Comparison of ENCODE assay signal across 10 cellular contexts in genomic region chr9:93500571-93501298, GRCh38. TPM values are rescaled to one million over a fixed set of nuclear protein-coding genes. Genes with fewer than 3 reads are reported as not detected.
DNase-seq lines count a peak whose midpoint lies in the region; ATAC-seq, FAIRE-seq and TF ChIP-seq lines count a peak whose summit lies in the region.
"Had no signal": no experiment of that assay in that cellular context is flagged by ENCODE, and none has a peak within 500 bp of the region (broad histone marks: within the 10 kb centered on the region; RNA-seq: fewer than 3 reads in every experiment).

No MANE protein-coding gene starts in this region.

- H2AFZ ChIP-seq in endothelial cell of umbilical vein (ENCODE audit: low read depth, low read length): no peak overlapping the region

- BruUV-seq in endothelial cell of umbilical vein (replicated peaks; lab: Mats Ljungman, UMichigan): no TSS peak

- CTCF ChIA-PET in CD8-positive, alpha-beta T cell (lab: Charles Lee): no interaction called here
- CTCF ChIA-PET in endothelial cell of umbilical vein (lab: Charles Lee): interaction anchor here (0.6 to 1.5 kb wide), 3 partner anchors 10 to 66 kb away, joined by 3 to 5 read pairs (median 4); no protein-coding TSS in a partner anchor

- H3K4me3 ChIP-seq in CD8-positive, alpha-beta T cell (ENCODE audit: low read depth, low read length): no peak overlapping the region
- H3K4me3 ChIP-seq in Peyer's patch (peak overlapping the region in 2 of 4 donors; percentile 24 to 28), endothelial cell of umbilical vein (replicated peaks in 1 of 3; ENCODE audit: insufficient read depth in 1 of 3, low read depth in 1 of 3, low read length in 3 of 3) (peak overlapping the region; percentile 16 to 60 (median 34)), prostate gland (no peak overlapping the region), mesendoderm (ENCODE audit: low read length) (no peak overlapping the region)

- no peak overlapping the region for H3K4ac ChIP-seq in mesendoderm (ENCODE audit: low read depth, low read length)

- POLR2A ChIA-PET in CD8-positive, alpha-beta T cell (lab: Charles Lee): interaction anchor here (0.6 kb wide), 1 partner anchor 72 kb away, joined by 3 read pairs; no protein-coding TSS in a partner anchor
- POLR2A ChIA-PET in endothelial cell of umbilical vein (lab: Charles Lee): no interaction called here

- no peak overlapping the region for H4K5ac ChIP-seq in mesendoderm (ENCODE audit: low read length)

- H3K36me3 ChIP-seq in CD8-positive, alpha-beta T cell (ENCODE audit: insufficient read depth, low read length): peaks cover 10% of the 10 kb centered on the region
- H3K36me3 ChIP-seq in Peyer's patch (peaks cover 0 to 52% (median 0%) of the 10 kb centered on the region in 3 donors), endothelial cell of umbilical vein (ENCODE audit: control insufficient read depth in 2 of 2, extremely low read depth in 1 of 2, insufficient read depth in 2 of 2, low read length in 2 of 2) (peaks cover 17 to 24% of the 10 kb centered on the region in 2 experiments), prostate gland (peaks cover 0 to 4% of the 10 kb centered on the region in 2 donors), mesendoderm (ENCODE audit: control insufficient read depth, insufficient read depth, low read length) (no peaks in the 10 kb centered on the region)

- TF ChIP-seq CTCF in CD8-positive, alpha-beta T cell (IDR thresholded peaks at IDR 0.05): no peak
- no peak for TF ChIP-seq CTCF in Peyer's patch (IDR thresholded peaks at IDR 0.05)
- no peak for TF ChIP-seq CTCF in endothelial cell of umbilical vein (IDR thresholded peaks at IDR 0.05; ENCODE audit: extremely low read depth in 1 of 2, insufficient read depth in 1 of 2, low read depth in 1 of 2, low read length in 2 of 2)
- TF ChIP-seq CTCF in prostate gland (IDR thresholded peaks at IDR 0.05): no peak

- H3K18ac ChIP-seq in mesendoderm (ENCODE audit: low read length): no peak overlapping the region

- H3K9me3 Mint-ChIP-seq in CD8-positive, alpha-beta T cell: no peaks in the 10 kb centered on the region

- H2BK15ac ChIP-seq in mesendoderm (replicated peaks; ENCODE audit: low read depth): no peak overlapping the region

- peak overlapping the region; percentile 84 for H3K4me2 ChIP-seq in endothelial cell of umbilical vein (ENCODE audit: insufficient read depth, low read length)
- no peak overlapping the region for H3K4me2 ChIP-seq in mesendoderm (ENCODE audit: low read length)

- H3K4me1 Mint-ChIP-seq in CD8-positive, alpha-beta T cell (ENCODE audit: low read depth): peaks cover 55% of the 10 kb centered on the region

- no peaks in the 10 kb centered on the region for H4K20me1 ChIP-seq in endothelial cell of umbilical vein (replicated peaks; ENCODE audit: control insufficient read depth, extremely low read depth, insufficient read depth, low read length)

- no peak overlapping the region for H3K27ac ChIP-seq in CD8-positive, alpha-beta T cell (ENCODE audit: low read depth, low read length)
- H3K27ac ChIP-seq in Peyer's patch (peak overlapping the region; percentile 19 to 39 (median 33)), endothelial cell of umbilical vein (ENCODE audit: insufficient read depth, low read depth, low read length) (peak overlapping the region; percentile 46), prostate gland (peak overlapping the region; percentile 12 to 28), mesendoderm (ENCODE audit: low read depth, low read length) (no peak overlapping the region)

- no peak overlapping the region for H3K23ac ChIP-seq in mesendoderm (ENCODE audit: low read length)

- no peaks in the 10 kb centered on the region for H3K9me1 ChIP-seq in endothelial cell of umbilical vein (replicated peaks; ENCODE audit: control insufficient read depth, extremely low read depth, insufficient read depth, low read length)

- H2BK120ac ChIP-seq in mesendoderm (ENCODE audit: low read depth, low read length): no peak overlapping the region

- H3K36me3 Mint-ChIP-seq in CD8-positive, alpha-beta T cell: peaks cover 82% of the 10 kb centered on the region

- H2BK5ac ChIP-seq in mesendoderm (ENCODE audit: low read length): no peak overlapping the region

- DNase-seq in CD8-positive, alpha-beta T cell: peak in 1 of 7 experiments; percentile 31
- DNase-seq in Peyer's patch (no peak), endothelial cell of umbilical vein (ENCODE audit: low read depth, low spot score) (peak; percentile 13), prostate gland (ENCODE audit: low spot score) (no peak), NCI-H1048 (lab: John Stamatoyannopoulos, UW) (no peak), AG08396 (ENCODE audit: low spot score) (no peak), iPS-NIHi11 (ENCODE audit: low spot score) (no peak), mesendoderm (no peak)
- DNase-seq: NCI-H510A treated with DMSO at 0.1 percent for 48 hours had no signal

- no peak overlapping the region for H4K8ac ChIP-seq in mesendoderm (ENCODE audit: low read depth, low read length)

- H3K9me3 ChIP-seq in CD8-positive, alpha-beta T cell (ENCODE audit: low read length): no peaks in the 10 kb centered on the region
- H3K9me3 ChIP-seq in Peyer's patch: no peaks in the 10 kb centered on the region
- H3K9me3 ChIP-seq in endothelial cell of umbilical vein (replicated peaks; ENCODE audit: control insufficient read depth, insufficient read depth, low read length): no peaks in the 10 kb centered on the region
- no peaks in the 10 kb centered on the region for H3K9me3 ChIP-seq in prostate gland

- H3K4me3 Mint-ChIP-seq in CD8-positive, alpha-beta T cell: peak overlapping the region; percentile 88

- FAIRE-seq in endothelial cell of umbilical vein (lab: Jason Lieb, UNC): no peak
- FAIRE-seq: G401.6 had no signal

- dilution Hi-C loops in endothelial cell of umbilical vein (cut with MboI; ENCODE audit: extremely low pct_ligation_motif_present, low sequenced_read_pairs): no loop called here

- no peaks in the 10 kb centered on the region for H3K27me3 Mint-ChIP-seq in CD8-positive, alpha-beta T cell (ENCODE audit: low read depth)

- WGBS in prostate gland: 90% methylated on average over 4 of the region's 4 CpGs
- no CpG with 5 or more reads among the region's 4 CpGs for WGBS in mesendoderm (ENCODE audit: extremely low coverage, insufficient coverage, low lambda C conversion rate)

- peak overlapping the region; percentile 89 for H3K27ac Mint-ChIP-seq in CD8-positive, alpha-beta T cell

- no peaks in the 10 kb centered on the region for H3K27me3 ChIP-seq in CD8-positive, alpha-beta T cell (ENCODE audit: insufficient read depth, low read length)
- H3K27me3 ChIP-seq in Peyer's patch: no peaks in the 10 kb centered on the region
- no peaks in the 10 kb centered on the region for H3K27me3 ChIP-seq in endothelial cell of umbilical vein (ENCODE audit: control insufficient read depth in 2 of 2, insufficient read depth in 2 of 2, low read length in 2 of 2)
- H3K27me3 ChIP-seq in prostate gland (replicated peaks; ENCODE audit: insufficient read depth): no peaks in the 10 kb centered on the region
- H3K27me3 ChIP-seq in mesendoderm (ENCODE audit: insufficient read depth, low read length, poor library complexity): no peaks in the 10 kb centered on the region

- H3K9ac ChIP-seq in endothelial cell of umbilical vein (replicated peaks; ENCODE audit: extremely low read depth, insufficient read depth, low read length) (peak overlapping the region; percentile 29), mesendoderm (ENCODE audit: low read length) (no peak overlapping the region)

- H2AK5ac ChIP-seq in mesendoderm (ENCODE audit: low read length): no peak overlapping the region

- intact Hi-C loops in CD8-positive, alpha-beta T cell (cut with DNase I, micrococcal nuclease): loop anchor here (5.0 kb wide), 1 partner anchor 48 kb away; the partner anchor contains the start of genes FAM120A (in 2 of the 2) and FAM120AOS (in 2 of the 2)
- intact Hi-C loops in endothelial cell of umbilical vein (cut with micrococcal nuclease): loop anchor here (5.0 kb wide), 1 partner anchor 48 kb away; the partner anchor contains the start of genes FAM120A and FAM120AOS
- intact Hi-C loops in prostate gland (cut with DNase I): no loop called here

- peaks cover 69% of the 10 kb centered on the region for H3K79me2 ChIP-seq in endothelial cell of umbilical vein (ENCODE audit: control insufficient read depth, insufficient read depth, low read length)
- peaks cover 7% of the 10 kb centered on the region for H3K79me2 ChIP-seq in mesendoderm (ENCODE audit: control insufficient read depth, insufficient read depth, low read length)

- ATAC-seq in CD8-positive, alpha-beta T cell: no peak

- H3K79me1 ChIP-seq in mesendoderm (ENCODE audit: low read length): peaks cover 17% of the 10 kb centered on the region

- H3K56ac ChIP-seq in mesendoderm (ENCODE audit: low read length): no peak overlapping the region

- TF ChIP-seq POLR2A in Peyer's patch (IDR thresholded peaks at IDR 0.05) (no peak), endothelial cell of umbilical vein (IDR thresholded peaks at IDR 0.05; ENCODE audit: low read depth, low read length) (no peak), prostate gland (IDR thresholded peaks at IDR 0.05) (no peak)

- H3K4me1 ChIP-seq in CD8-positive, alpha-beta T cell (ENCODE audit: insufficient read depth, low read length): peaks cover 12% of the 10 kb centered on the region
- H3K4me1 ChIP-seq in Peyer's patch: peaks cover 0 to 13% (median 4%) of the 10 kb centered on the region in 4 donors
- H3K4me1 ChIP-seq in endothelial cell of umbilical vein (ENCODE audit: control insufficient read depth, extremely low read depth, insufficient read depth, low read length): peaks cover 11% of the 10 kb centered on the region
- no peaks in the 10 kb centered on the region for H3K4me1 ChIP-seq in prostate gland (replicated peaks)
- no peaks in the 10 kb centered on the region for H3K4me1 ChIP-seq in mesendoderm (ENCODE audit: control insufficient read depth, low read depth, low read length)

RNA-seq across cellular contexts. Expression of gene FAM120AOS, which starts 47.4 kb away (rescaled TPM):
- total RNA-seq in CD8-positive, alpha-beta T cell: 10 to 100 TPM; 40.3 to 40.7 TPM
- total RNA-seq in Peyer's patch: 10 to 100 TPM; 29.7 to 69.9 (median 48.2) TPM
- 28.8 and 32.4 TPM in 2 replicates for total RNA-seq in endothelial cell of umbilical vein
- 25.9 and 26.4 TPM in 2 replicates for polyA plus RNA-seq in endothelial cell of umbilical vein
- polyA plus RNA-seq in endothelial cell of umbilical vein (2011; cell fraction: cytosol; rRNA removed): 27.5 and 29.1 TPM in 2 replicates
- 19.3 and 19.6 TPM in 2 replicates for polyA plus RNA-seq in endothelial cell of umbilical vein (2011; cell fraction: nucleus; rRNA removed)
- 25.8 and 35.4 TPM in 2 replicates for polyA plus RNA-seq in endothelial cell of umbilical vein (2012)
- 20.2 and 25.1 TPM in 2 replicates for polyA minus RNA-seq in endothelial cell of umbilical vein
- polyA minus RNA-seq in endothelial cell of umbilical vein (2011; cell fraction: cytosol; rRNA and poly(A)+ RNA removed): 18.7 TPM
- 15.3 and 19.0 TPM in 2 replicates for polyA minus RNA-seq in endothelial cell of umbilical vein (2011; cell fraction: nucleus; rRNA and poly(A)+ RNA removed)
- 10 to 100 TPM; 60.7 to 83.8 TPM for total RNA-seq in prostate gland
- 40.6 TPM for polyA plus RNA-seq in mesendoderm (2013, experiment 1 of 2)
- polyA plus RNA-seq in mesendoderm (2013, experiment 2 of 2): 41.2 TPM

RNA-seq across cellular contexts. Expression of gene FAM120A, which starts 49.2 kb away (rescaled TPM):
- total RNA-seq in CD8-positive, alpha-beta T cell: 10 to 100 TPM; 39.4 to 39.7 TPM
- total RNA-seq in Peyer's patch (100 to 1,000 TPM; 128 to 159 (median 136) TPM), endothelial cell of umbilical vein (116 and 126 TPM in 2 replicates), prostate gland (10 to 100 TPM; 86.3 to 90.6 TPM)
- polyA plus RNA-seq in endothelial cell of umbilical vein: 62.6 and 66.8 TPM in 2 replicates
- polyA plus RNA-seq in endothelial cell of umbilical vein (2011; cell fraction: cytosol; rRNA removed): 70.5 and 71.0 TPM in 2 replicates
- 72.3 and 84.7 TPM in 2 replicates for polyA plus RNA-seq in endothelial cell of umbilical vein (2011; cell fraction: nucleus; rRNA removed)
- 100 and 102 TPM in 2 replicates for polyA plus RNA-seq in endothelial cell of umbilical vein (2012)
- polyA minus RNA-seq in endothelial cell of umbilical vein: 131 and 141 TPM in 2 replicates
- 142 TPM for polyA minus RNA-seq in endothelial cell of umbilical vein (2011; cell fraction: cytosol; rRNA and poly(A)+ RNA removed)
- polyA minus RNA-seq in endothelial cell of umbilical vein (2011; cell fraction: nucleus; rRNA and poly(A)+ RNA removed): 124 and 134 TPM in 2 replicates
- 44.1 TPM for polyA plus RNA-seq in mesendoderm (2013, experiment 1 of 2)
- polyA plus RNA-seq in mesendoderm (2013, experiment 2 of 2): 43.3 TPM

Comparison
In these comparisons a context has a peak if more than half of its experiments do, and no peak if none do; other contexts are left out.
1. H3K27ac ChIP-seq: peak in Peyer's patch (4 of 4), endothelial cell of umbilical vein (single experiment) and prostate gland (2 of 2); none in CD8-positive, alpha-beta T cell (single experiment) and mesendoderm (single experiment).
2. H3K4me3 ChIP-seq: peak in endothelial cell of umbilical vein (3 of 3); none in CD8-positive, alpha-beta T cell (single experiment), prostate gland (0 of 2) and mesendoderm (single experiment).